In genomic region chr10:5888843-5889623, GRCh38 we compare ENCODE assay signal across 8 cellular contexts. TPM values are rescaled to one million over a fixed set of nuclear protein-coding genes. Genes with fewer than 3 reads are reported as not detected.
DNase-seq lines count a peak whose midpoint lies in the region; ATAC-seq and TF ChIP-seq lines count a peak whose summit lies in the region.

No MANE protein-coding gene starts in this region.

- peak; percentile 59 for DNase-seq in T-helper 2 cell treated with Interferon-gamma antibody and Interleukin-4, amounts not matched to agents 5 μg/mL and 100 μg/mL, for 36 hours (ENCODE audit: low spot score)
- peak; percentile 32 for DNase-seq in mammary epithelial cell
- no peak for DNase-seq in kidney epithelial cell (ENCODE audit: low read depth)
- peak; percentile 18 to 37 for DNase-seq in stimulated activated CD4-positive, alpha-beta T cell treated with anti-CD3 and anti-CD28 coated beads, Interleukin-2, amount 100 ng/mL, for 48 hours
- DNase-seq in SKM-1 treated with dmso at 0.1 percent for 144 hours (lab: John Stamatoyannopoulos, UW; ENCODE audit: unreplicated experiment) = no peak

- no peaks in the 10 kb centered on the region for H3K9me3 Mint-ChIP-seq in T-helper 2 cell treated with Interferon-gamma antibody and Interleukin-4, amounts not matched to agents 5 μg/mL and 100 μg/mL, for 36 hours

- H3K79me2 ChIP-seq in mammary epithelial cell (ENCODE audit: insufficient read depth, low read length) = peaks cover 61% of the 10 kb centered on the region

- H3K4me1 ChIP-seq in BLaER1 = peaks cover 37% of the 10 kb centered on the region
- peaks cover 24% of the 10 kb centered on the region for H3K4me1 ChIP-seq in mammary epithelial cell (ENCODE audit: insufficient read depth, low read length)

- H3K9me3 ChIP-seq in BLaER1 = no peaks in the 10 kb centered on the region
- H3K9me3 ChIP-seq in mammary epithelial cell (replicated peaks; ENCODE audit: insufficient read depth, low read length) = no peaks in the 10 kb centered on the region

- H3K4me2 ChIP-seq in BLaER1 = peak overlapping the region; percentile 93
- H3K4me2 ChIP-seq in mammary epithelial cell (ENCODE audit: insufficient read depth, low read depth, low read length) = peak overlapping the region; percentile 97

- H3K27me3 ChIP-seq in BLaER1 = no peaks in the 10 kb centered on the region
- H3K27me3 ChIP-seq in mammary epithelial cell (ENCODE audit: insufficient read depth, low read length) = no peaks in the 10 kb centered on the region
- H3K27me3 ChIP-seq in kidney epithelial cell (ENCODE audit: control insufficient read depth, insufficient read depth, low read length) = no peaks in the 10 kb centered on the region

- peak overlapping the region; percentile 67 for H3K27ac Mint-ChIP-seq in T-helper 2 cell treated with Interferon-gamma antibody and Interleukin-4, amounts not matched to agents 5 μg/mL and 100 μg/mL, for 36 hours

- H3K27me3 Mint-ChIP-seq in T-helper 2 cell treated with Interferon-gamma antibody and Interleukin-4, amounts not matched to agents 5 μg/mL and 100 μg/mL, for 36 hours (ENCODE audit: low read depth) = no peaks in the 10 kb centered on the region

- intact Hi-C loops in mammary epithelial cell (cut with micrococcal nuclease) = loop anchor here (5.0 kb wide), 1 partner anchor 77 kb away; the partner anchor contains the start of gene GDI2

- dilution Hi-C loops in mammary epithelial cell (cut with HindIII; ENCODE audit: low sequenced_read_pairs) = no loop called here

- peak overlapping the region; percentile 90 for H3K4me3 Mint-ChIP-seq in T-helper 2 cell treated with Interferon-gamma antibody and Interleukin-4, amounts not matched to agents 5 μg/mL and 100 μg/mL, for 36 hours

- peaks cover 35% of the 10 kb centered on the region for H3K4me1 Mint-ChIP-seq in T-helper 2 cell treated with Interferon-gamma antibody and Interleukin-4, amounts not matched to agents 5 μg/mL and 100 μg/mL, for 36 hours (ENCODE audit: low read depth)

- CTCF ChIA-PET in mammary epithelial cell (lab: Charles Lee; ENCODE audit: low non-redundant PET) = interaction anchor here (0.7 to 0.8 kb wide), 2 partner anchors 55 to 60 kb away, joined by 4 read pairs; no protein-coding TSS in a partner anchor

- H2AFZ ChIP-seq in mammary epithelial cell (ENCODE audit: low read depth, low read length) = peak overlapping the region; percentile 91

- 7% methylated on average over 6 of the region's 80 CpGs for WGBS in mammary epithelial cell (ENCODE audit: low coverage, missing lambda C conversion rate)

- no TSS peak for BruUV-seq in mammary epithelial cell (replicated peaks; lab: Mats Ljungman, UMichigan)

- H4K20me1 ChIP-seq in BLaER1 (peaks cover 50% of the 10 kb centered on the region), mammary epithelial cell (ENCODE audit: insufficient read depth, low read length) (no peaks in the 10 kb centered on the region)

- peak overlapping the region; percentile 93 for H3K27ac ChIP-seq in BLaER1
- H3K27ac ChIP-seq in mammary epithelial cell (ENCODE audit: insufficient read depth, low read depth, low read length) = peak overlapping the region; percentile 19

- H3K36me3 ChIP-seq in BLaER1 = peaks cover 43% of the 10 kb centered on the region
- peaks cover 11% of the 10 kb centered on the region for H3K36me3 ChIP-seq in mammary epithelial cell (ENCODE audit: insufficient read depth, low read length)
- peaks cover 2% of the 10 kb centered on the region for H3K36me3 ChIP-seq in kidney epithelial cell (ENCODE audit: control insufficient read depth, insufficient read depth, low read length)

- peaks cover 21% of the 10 kb centered on the region for H3K36me3 Mint-ChIP-seq in T-helper 2 cell treated with Interferon-gamma antibody and Interleukin-4, amounts not matched to agents 5 μg/mL and 100 μg/mL, for 36 hours (ENCODE audit: low read depth)

- no peak for TF ChIP-seq CTCF in mammary epithelial cell (conservative IDR thresholded peaks at IDR 0.05 in 1 of 2, IDR thresholded peaks at IDR 0.05 in 1 of 2; ENCODE audit: extremely low read depth in 1 of 2, insufficient read depth in 1 of 2, low read depth in 1 of 2, low read length in 2 of 2)
- no peak for TF ChIP-seq CTCF in kidney epithelial cell (IDR thresholded peaks at IDR 0.05; ENCODE audit: insufficient read depth, low read length, poor library complexity, severe bottlenecking)

- H3K9ac ChIP-seq in BLaER1 (peak overlapping the region; percentile 93), mammary epithelial cell (ENCODE audit: insufficient read depth, low read length) (peak overlapping the region; percentile 51)

- peak overlapping the region; percentile 97 for H3K4me3 ChIP-seq in BLaER1
- H3K4me3 ChIP-seq in mammary epithelial cell (replicated peaks in 1 of 3; ENCODE audit: insufficient read depth in 1 of 3, low read depth in 2 of 3, low read length in 3 of 3) = peak overlapping the region; percentile 58 to 85 (median 75)
- H3K4me3 ChIP-seq in kidney epithelial cell (ENCODE audit: low read depth, low read length) = peak overlapping the region; percentile 86

- in situ Hi-C loops in mammary epithelial cell (cut with MboI; ENCODE audit: low sequenced_read_pairs in 2 of 2) = no loop called here

- ATAC-seq in GM19372 (IDR thresholded peaks at IDR 0.05; ENCODE audit: low read depth, unreplicated experiment) = peak; percentile 23
- peak; percentile 19 for ATAC-seq in HG03520 (IDR thresholded peaks at IDR 0.05; ENCODE audit: unreplicated experiment)

RNA-seq across cellular contexts. Expression of gene ANKRD16, which starts 0.7 kb away (rescaled TPM):
- total RNA-seq in mammary epithelial cell = 1 to 10 TPM; 8.2 to 8.4 TPM
- 6.8 TPM for polyA plus RNA-seq in mammary epithelial cell
- polyA minus RNA-seq in mammary epithelial cell = 2.8 TPM
- 7.0 and 7.9 TPM in 2 replicates for total RNA-seq in kidney epithelial cell

RNA-seq across cellular contexts. Expression of gene FBH1, which starts 1.0 kb away (rescaled TPM):
- total RNA-seq in mammary epithelial cell (10 to 100 TPM; 62.7 to 77.3 TPM), kidney epithelial cell (54.9 and 65.8 TPM in 2 replicates)
- polyA plus RNA-seq in mammary epithelial cell = 49.3 TPM
- polyA minus RNA-seq in mammary epithelial cell = 161 TPM

Comparison
In these comparisons a context has a peak if more than half of its experiments do, and no peak if none do; other contexts are left out.
1. DNase-seq: peak in T-helper 2 cell treated with Interferon-gamma antibody and Interleukin-4, amounts not matched to agents 5 μg/mL and 100 μg/mL, for 36 hours (single experiment), mammary epithelial cell (single experiment) and stimulated activated CD4-positive, alpha-beta T cell treated with anti-CD3 and anti-CD28 coated beads, Interleukin-2, amount 100 ng/mL, for 48 hours (2 of 2); none in kidney epithelial cell (single experiment) and SKM-1 treated with dmso at 0.1 percent for 144 hours (single experiment).
2. Peak in every context shown above with its lines, with median percentiles within 50 percentile points of each other: H3K4me3 ChIP-seq.